8 cellular contexts compared by ENCODE assay signal in the genomic region with DNA sequence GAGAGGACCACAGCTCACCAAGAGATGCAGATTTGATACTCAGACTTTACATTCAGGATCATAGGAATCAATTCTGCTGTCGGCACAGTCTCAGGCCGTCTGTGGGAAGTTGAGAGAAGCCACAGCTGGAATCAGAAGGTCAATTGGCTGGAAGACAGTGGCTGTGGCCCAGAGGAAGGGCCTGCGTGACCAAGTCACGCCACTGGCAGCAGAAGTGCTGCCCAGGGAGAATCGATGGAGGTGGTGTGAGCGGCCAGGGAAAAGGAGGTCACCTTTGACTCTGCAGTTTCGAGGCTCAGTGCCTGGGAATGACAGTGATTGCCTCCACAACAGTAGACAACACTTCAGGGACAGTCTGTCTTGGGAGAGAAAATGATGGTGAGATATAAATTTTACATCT.
DNase-seq lines count a peak whose midpoint lies in the region; ATAC-seq and TF ChIP-seq lines count a peak whose summit lies in the region.
"Not testable (repeated sequence)": the region's sequence is repeated elsewhere in the genome, so short reads cannot be mapped to it uniquely, and the experiment has no call there.

No MANE protein-coding gene starts in this region.

- not testable (repeated sequence) for H3K4me3 ChIP-seq in adrenal gland, heart left ventricle, psoas muscle, upper lobe of right lung

- intact Hi-C loops in CD4-positive, alpha-beta T cell (cut with DNase I, micrococcal nuclease); adrenal gland (cut with DNase I); heart left ventricle (cut with DNase I); psoas muscle (cut with DNase I); upper lobe of right lung (cut with DNase I): not testable (repeated sequence)

- H3K9me3 ChIP-seq in CD4-positive, alpha-beta T cell (ENCODE audit: control insufficient read depth, low read length); adrenal gland (replicated peaks in 1 of 3); heart left ventricle; psoas muscle; upper lobe of right lung: not testable (repeated sequence)

- H3K27ac ChIP-seq in CD4-positive, alpha-beta T cell (ENCODE audit: low read depth, low read length); upper lobe of right lung: not testable (repeated sequence)
- H3K27ac ChIP-seq in adrenal gland (peak overlapping the region in 4 of 5 donors; percentile 32 to 81 (median 76)), heart left ventricle (peak overlapping the region in 1 of 12 donors; percentile 9), psoas muscle (peak overlapping the region; percentile 21)

- TF ChIP-seq POLR2A in adrenal gland (IDR thresholded peaks at IDR 0.05); heart left ventricle (IDR thresholded peaks at IDR 0.05): not testable (repeated sequence)

- WGBS in adrenal gland, 4 donors = 20 to 62% (median 40%) methylated on average over 7 of the region's 7 CpGs
- 61 to 77% (median 73%) methylated on average over 7 of the region's 7 CpGs for WGBS in heart left ventricle, 4 donors
- WGBS in psoas muscle, 3 donors = 13 to 36% (median 26%) methylated on average over 7 of the region's 7 CpGs

- POLR2A ChIA-PET in CD4-positive, alpha-beta T cell (lab: Charles Lee); activated CD4-positive, alpha-beta T cell treated with anti-CD3 and anti-CD28 coated beads, Interleukin-2, amount 10 ng/mL, durations not matched to agents 7 days and 5 days (lab: Charles Lee); naive thymus-derived CD8-positive, alpha-beta T cell (lab: Charles Lee): not testable (repeated sequence)

- not testable (repeated sequence) for H3K4me3 Mint-ChIP-seq in CD4-positive, alpha-beta T cell; activated CD4-positive, alpha-beta T cell treated with anti-CD3 and anti-CD28 coated beads, Interleukin-2, amount 10 ng/mL, durations not matched to agents 7 days and 5 days; naive thymus-derived CD8-positive, alpha-beta T cell

- not testable (repeated sequence) for H3K4me1 Mint-ChIP-seq in CD4-positive, alpha-beta T cell (ENCODE audit: low read depth); activated CD4-positive, alpha-beta T cell treated with anti-CD3 and anti-CD28 coated beads, Interleukin-2, amount 10 ng/mL, durations not matched to agents 7 days and 5 days
- peaks cover 0 to 11% (median 4%) of the 10 kb centered on the region in 4 donors for H3K4me1 Mint-ChIP-seq in naive thymus-derived CD8-positive, alpha-beta T cell

- DNase-seq in CD4-positive, alpha-beta T cell; activated CD4-positive, alpha-beta T cell treated with anti-CD3 and anti-CD28 coated beads, Interleukin-2, amount 10 ng/mL, durations not matched to agents 7 days and 5 days; left lobe of liver (ENCODE audit: low spot score); naive thymus-derived CD8-positive, alpha-beta T cell; psoas muscle; upper lobe of right lung: not testable (repeated sequence)
- DNase-seq in adrenal gland (peak in 4 of 7 donors; percentile 32 to 63 (median 44)), heart left ventricle (peak in 1 of 5 donors; percentile 30)

- H3K36me3 Mint-ChIP-seq in CD4-positive, alpha-beta T cell (ENCODE audit: low read depth) = peaks cover 31% of the 10 kb centered on the region
- not testable (repeated sequence) for H3K36me3 Mint-ChIP-seq in activated CD4-positive, alpha-beta T cell treated with anti-CD3 and anti-CD28 coated beads, Interleukin-2, amount 10 ng/mL, durations not matched to agents 7 days and 5 days (ENCODE audit: low read depth)
- H3K36me3 Mint-ChIP-seq in naive thymus-derived CD8-positive, alpha-beta T cell = peaks cover 6 to 44% (median 7%) of the 10 kb centered on the region in 3 donors

- not testable (repeated sequence) for H3K27me3 Mint-ChIP-seq in CD4-positive, alpha-beta T cell; activated CD4-positive, alpha-beta T cell treated with anti-CD3 and anti-CD28 coated beads, Interleukin-2, amount 10 ng/mL, durations not matched to agents 7 days and 5 days; naive thymus-derived CD8-positive, alpha-beta T cell

- not testable (repeated sequence) for ATAC-seq in CD4-positive, alpha-beta T cell (ENCODE audit: poor library complexity); naive thymus-derived CD8-positive, alpha-beta T cell
- ATAC-seq in heart left ventricle (peak in 3 of 4 donors; percentile 20 to 57 (median 44)), left lobe of liver (peak; percentile 55), psoas muscle (peak; percentile 48 to 80 (median 62)), upper lobe of right lung (peak; percentile 47)

- not testable (repeated sequence) for H3K9me3 Mint-ChIP-seq in CD4-positive, alpha-beta T cell; activated CD4-positive, alpha-beta T cell treated with anti-CD3 and anti-CD28 coated beads, Interleukin-2, amount 10 ng/mL, durations not matched to agents 7 days and 5 days; naive thymus-derived CD8-positive, alpha-beta T cell

- H3K27me3 ChIP-seq in CD4-positive, alpha-beta T cell (ENCODE audit: control insufficient read depth, insufficient read depth, low read length); adrenal gland; heart left ventricle; psoas muscle (ENCODE audit: insufficient read depth in 3 of 3, low read length in 2 of 3); upper lobe of right lung: not testable (repeated sequence)

- not testable (repeated sequence) for H3K4me1 ChIP-seq in adrenal gland (replicated peaks in 1 of 2); heart left ventricle; psoas muscle; upper lobe of right lung

- TF ChIP-seq CTCF in CD4-positive, alpha-beta T cell (IDR thresholded peaks at IDR 0.05); adrenal gland (IDR thresholded peaks at IDR 0.05); heart left ventricle (IDR thresholded peaks at IDR 0.05); psoas muscle (IDR thresholded peaks at IDR 0.05); upper lobe of right lung (IDR thresholded peaks at IDR 0.05): not testable (repeated sequence)

- CTCF ChIA-PET in CD4-positive, alpha-beta T cell (lab: Charles Lee) = not testable (repeated sequence)
- CTCF ChIA-PET in activated CD4-positive, alpha-beta T cell treated with anti-CD3 and anti-CD28 coated beads, Interleukin-2, amount 10 ng/mL, durations not matched to agents 7 days and 5 days (lab: Charles Lee) = interaction anchor here (0.6 kb wide), 1 partner anchor 65 kb away, joined by 4 read pairs; no protein-coding TSS in a partner anchor

- H3K27ac Mint-ChIP-seq in CD4-positive, alpha-beta T cell = peak overlapping the region; percentile 44
- H3K27ac Mint-ChIP-seq in activated CD4-positive, alpha-beta T cell treated with anti-CD3 and anti-CD28 coated beads, Interleukin-2, amount 10 ng/mL, durations not matched to agents 7 days and 5 days = peak overlapping the region; percentile 46
- peak overlapping the region in 6 of 10 donors; percentile 22 to 88 (median 42) for H3K27ac Mint-ChIP-seq in naive thymus-derived CD8-positive, alpha-beta T cell

- not testable (repeated sequence) for H3K36me3 ChIP-seq in adrenal gland (replicated peaks in 1 of 2); heart left ventricle; psoas muscle (ENCODE audit: insufficient read depth in 1 of 2, low read depth in 1 of 2); upper lobe of right lung
